Comparison of ENCODE assay signal across 17 cellular contexts in genomic region chr3:49362579-49362978, GRCh38. TPM values are rescaled to one million over a fixed set of nuclear protein-coding genes. Genes with fewer than 3 reads are reported as not detected.
DNase-seq lines count a peak whose midpoint lies in the region; ATAC-seq and TF ChIP-seq lines count a peak whose summit lies in the region.
"Had no signal": no experiment of that assay in that cellular context is flagged by ENCODE, and none has a peak within 500 bp of the region (broad histone marks: within the 10 kb centered on the region; RNA-seq: fewer than 3 reads in every experiment).

No MANE protein-coding gene starts in this region.

- H3K9me1 ChIP-seq in IMR-90 (ENCODE audit: insufficient read depth, low read length): 0 out of 2 replicates have a peak, but pooled peaks cover 7% of the 10 kb centered on the region

- no peak for TF ChIP-seq RAD21 in IMR-90 (IDR thresholded peaks at IDR 0.05; ENCODE audit: low read length)

- H4K8ac ChIP-seq in IMR-90 (ENCODE audit: low read depth in 2 of 2, low read length in 2 of 2): peak overlapping the region in 1 of 2 experiments; percentile 83; a peak in 3 of 4 replicates

- H3K4me2 ChIP-seq in IMR-90 (ENCODE audit: low read depth, low read length): peak overlapping the region; percentile 54
- H3K4me2 ChIP-seq: GM23338, PC-9 had no signal

- peak overlapping the region; percentile 22; the same call in 1 of the 2 replicates for H3K9ac ChIP-seq in IMR-90 (ENCODE audit: low read depth, low read length)

- H2AFZ ChIP-seq in IMR-90 (replicated peaks; ENCODE audit: low read length, poor library complexity): no peak overlapping the region
- H2AFZ ChIP-seq: GM23338, PC-9 had no signal

- peak overlapping the region; percentile 86; the same call in 1 of the 2 replicates for H2AK5ac ChIP-seq in IMR-90 (ENCODE audit: low read depth, low read length)

- H4K91ac ChIP-seq in IMR-90 (ENCODE audit: insufficient read depth, low read depth, low read length): peak overlapping the region; percentile 78

- no peaks in the 10 kb centered on the region for H3K9me3 Mint-ChIP-seq in CD8-positive, alpha-beta T cell
- H3K9me3 Mint-ChIP-seq in nephron progenitor cell: no peaks in the 10 kb centered on the region
- H3K9me3 Mint-ChIP-seq: GM23338, nephron had no signal

- H3K4me3 ChIP-seq in CD8-positive, alpha-beta T cell (ENCODE audit: low read depth, low read length): no peak overlapping the region
- H3K4me3 ChIP-seq in IMR-90 (ENCODE audit: insufficient read depth, low read depth, low read length): no peak overlapping the region
- H3K4me3 ChIP-seq in astrocyte of the spinal cord (ENCODE audit: low read depth, low read length): no peak overlapping the region
- H3K4me3 ChIP-seq: GM23338, PC-9, stomach had no signal

- no peak overlapping the region for H3K4me3 Mint-ChIP-seq in CD8-positive, alpha-beta T cell
- no peak overlapping the region for H3K4me3 Mint-ChIP-seq in nephron progenitor cell
- H3K4me3 Mint-ChIP-seq: GM23338, nephron had no signal

- no peak for ATAC-seq in CD8-positive, alpha-beta T cell
- peak; percentile 19 for ATAC-seq in IMR-90 (ENCODE audit: low read depth)
- ATAC-seq in stimulated activated naive CD8-positive, alpha-beta T cell treated with anti-CD3 and anti-CD28 coated beads, Interleukin-15, Interleukin-2, amounts not matched to agents 100 U/mL and 50 U/mL, for 24 hours: no peak
- ATAC-seq: GM23338 had no signal

- peak overlapping the region; percentile 82 for H2BK120ac ChIP-seq in IMR-90 (ENCODE audit: low read depth, low read length)

- POLR2A ChIA-PET in CD8-positive, alpha-beta T cell (lab: Charles Lee): interaction anchor here (0.9 to 1.7 kb wide), 2 partner anchors 12 to 96 kb away, joined by 3 read pairs; no protein-coding TSS in a partner anchor
- POLR2A ChIA-PET in IMR-90 (lab: Charles Lee; ENCODE audit: unreplicated experiment): no interaction called here

- H3K4me1 ChIP-seq in CD8-positive, alpha-beta T cell (ENCODE audit: insufficient read depth, low read length): peaks cover 14% of the 10 kb centered on the region
- peaks cover 24% of the 10 kb centered on the region for H3K4me1 ChIP-seq in IMR-90 (ENCODE audit: control insufficient read depth, insufficient read depth, low read length)

- H3K36me3 Mint-ChIP-seq in CD8-positive, alpha-beta T cell: peaks cover 72% of the 10 kb centered on the region
- H3K36me3 Mint-ChIP-seq in nephron progenitor cell (ENCODE audit: low read depth): peaks cover 59% of the 10 kb centered on the region

- no TSS peak for BruUV-seq in IMR-90 (replicated peaks; lab: Mats Ljungman, UMichigan)

- peak overlapping the region; percentile 86 for H2AK9ac ChIP-seq in IMR-90 (replicated peaks; ENCODE audit: low read depth, low read length, poor library complexity)

- H4K5ac ChIP-seq in IMR-90 (ENCODE audit: low read depth, low read length): peak overlapping the region; percentile 86

- peak overlapping the region; percentile 87 for H3K14ac ChIP-seq in IMR-90 (replicated peaks; ENCODE audit: low read depth, low read length)

- no peak overlapping the region for H3K27ac ChIP-seq in CD8-positive, alpha-beta T cell (ENCODE audit: low read depth, low read length)
- H3K27ac ChIP-seq in IMR-90 (ENCODE audit: insufficient read depth, low read length): peak overlapping the region; percentile 90
- H3K27ac ChIP-seq: PC-9, stomach had no signal

- peak overlapping the region; percentile 91 for H3K23ac ChIP-seq in IMR-90 (ENCODE audit: low read depth, low read length)

- peaks cover 27% of the 10 kb centered on the region for H4K20me1 ChIP-seq in IMR-90 (ENCODE audit: insufficient read depth, low read length)

- in situ Hi-C loops in IMR-90 (cut with MboI; ENCODE audit: low sequenced_read_pairs) (no loop called here), astrocyte of the spinal cord (cut with HindIII; ENCODE audit: low sequenced_read_pairs) (no loop called here)

- 0 out of 2 replicates have a peak overlapping the region, but pooled peaks have one; percentile 17 for H2BK20ac ChIP-seq in IMR-90 (ENCODE audit: low read depth, low read length)

- CTCF ChIA-PET in CD8-positive, alpha-beta T cell (lab: Charles Lee): no interaction called here
- CTCF ChIA-PET in IMR-90 (lab: Yijun Ruan, JAX): no interaction called here

- intact Hi-C loops in CD8-positive, alpha-beta T cell (cut with DNase I, micrococcal nuclease): no loop called here
- intact Hi-C loops in IMR-90 (cut with micrococcal nuclease): loop anchor here (2.0 kb wide), 1 partner anchor 48 kb away; the partner anchor contains the start of gene RHOA

- H3K4me1 Mint-ChIP-seq in CD8-positive, alpha-beta T cell (ENCODE audit: low read depth): peaks cover 21% of the 10 kb centered on the region
- H3K4me1 Mint-ChIP-seq in nephron progenitor cell: peaks cover 19% of the 10 kb centered on the region

- H2BK5ac ChIP-seq in IMR-90 (ENCODE audit: low read depth, low read length, poor library complexity, severe bottlenecking): peak overlapping the region; percentile 82

- no peaks in the 10 kb centered on the region for H3K9me3 ChIP-seq in CD8-positive, alpha-beta T cell (ENCODE audit: low read length)
- H3K9me3 ChIP-seq in IMR-90 (ENCODE audit: control insufficient read depth, insufficient read depth, low read length): no peaks in the 10 kb centered on the region
- H3K9me3 ChIP-seq: Caco-2, stomach had no signal

- H3K27me3 ChIP-seq in CD8-positive, alpha-beta T cell (ENCODE audit: insufficient read depth, low read length): no peaks in the 10 kb centered on the region
- no peaks in the 10 kb centered on the region for H3K27me3 ChIP-seq in IMR-90 (ENCODE audit: control insufficient read depth, insufficient read depth, low read length)
- H3K27me3 ChIP-seq: stomach had no signal

- DNase-seq in CD8-positive, alpha-beta T cell: no peak
- DNase-seq in IMR-90 (peak; percentile 51), astrocyte of the spinal cord (ENCODE audit: low read depth, low spot score) (peak; percentile 35), nephron progenitor cell (no peak), amniotic stem cell (lab: John Stamatoyannopoulos, UW) (no peak), NCI-H1436 treated with DMSO at 0.1 percent for 48 hours (lab: John Stamatoyannopoulos, UW) (no peak)
- no peak for DNase-seq in stimulated activated naive CD8-positive, alpha-beta T cell treated with anti-CD3 and anti-CD28 coated beads, Interleukin-15, Interleukin-2, amounts not matched to agents 100 U/mL and 50 U/mL, for 24 hours
- DNase-seq: activated gamma-delta T cell, Caco-2, GF-D8, NCI-H1436, NCI-H524, PC-9, stomach, SW 1271 had no signal

- no peak for TF ChIP-seq POLR2A in IMR-90 (IDR thresholded peaks at IDR 0.05; ENCODE audit: low read depth, low read length)

- TF ChIP-seq CTCF in CD8-positive, alpha-beta T cell (IDR thresholded peaks at IDR 0.05): no peak
- no peak for TF ChIP-seq CTCF in IMR-90 (conservative IDR thresholded peaks at IDR 0.05; ENCODE audit: low read depth, low read length)
- TF ChIP-seq CTCF in astrocyte of the spinal cord (IDR thresholded peaks at IDR 0.05; ENCODE audit: low read depth, low read length): no peak
- no peak for TF ChIP-seq CTCF in nephron progenitor cell (IDR thresholded peaks at IDR 0.05)

- peaks cover 22 to 61% of the 10 kb centered on the region in 2 experiments for H3K79me1 ChIP-seq in IMR-90 (ENCODE audit: low read depth in 1 of 2, low read length in 2 of 2)

- peak overlapping the region; percentile 60 for H3K27ac Mint-ChIP-seq in CD8-positive, alpha-beta T cell
- peak overlapping the region; percentile 20 for H3K27ac Mint-ChIP-seq in nephron progenitor cell
- H3K27ac Mint-ChIP-seq: GM23338 had no signal

- H3K36me3 ChIP-seq in CD8-positive, alpha-beta T cell (ENCODE audit: insufficient read depth, low read length): peaks cover 23% of the 10 kb centered on the region
- peaks cover 45% of the 10 kb centered on the region for H3K36me3 ChIP-seq in IMR-90 (ENCODE audit: control insufficient read depth, insufficient read depth, low read length)

- peak overlapping the region; percentile 92 for H3K18ac ChIP-seq in IMR-90 (ENCODE audit: low read depth, low read length)

- no CpG with 5 or more reads among the region's 2 CpGs for WGBS in IMR-90 (ENCODE audit: extremely low coverage in 2 of 2, insufficient read length in 1 of 2), 2 experiments

- H2BK15ac ChIP-seq in IMR-90 (ENCODE audit: low read depth, low read length): no peak overlapping the region; the same call in 2 of the 3 replicates

- H3K56ac ChIP-seq in IMR-90 (ENCODE audit: extremely low read depth, insufficient read depth, low read length): peak overlapping the region; percentile 63; the same call in 1 of the 2 replicates

- H3K4ac ChIP-seq in IMR-90 (ENCODE audit: low read depth, low read length): peak overlapping the region; percentile 93

- H3K27me3 Mint-ChIP-seq in CD8-positive, alpha-beta T cell (ENCODE audit: low read depth): no peaks in the 10 kb centered on the region
- H3K27me3 Mint-ChIP-seq in nephron progenitor cell (ENCODE audit: low read depth, poor library complexity): peaks cover 3% of the 10 kb centered on the region

- dilution Hi-C loops in IMR-90 (cut with HindIII; ENCODE audit: low sequenced_read_pairs, unreplicated experiment): no loop called here

RNA-seq across cellular contexts. Expression of gene GPX1, which starts 4.4 kb away (rescaled TPM):
- total RNA-seq in CD8-positive, alpha-beta T cell: 10 to 100 TPM; 24.4 to 27.8 TPM
- 126 and 128 TPM in 2 replicates for total RNA-seq in IMR-90 (2012; rRNA removed)
- 680 and 1,004 TPM in 2 replicates for polyA plus RNA-seq in IMR-90 (2012; rRNA removed)
- polyA plus RNA-seq in IMR-90 (2012; cell fraction: cytosol; rRNA removed): 950 and 1,047 TPM in 2 replicates
- 169 and 330 TPM in 2 replicates for polyA plus RNA-seq in IMR-90 (2012; cell fraction: nucleus; rRNA removed; ENCODE audit: low replicate concordance)

RNA-seq across cellular contexts. Expression of gene USP4, which starts 22.7 kb away (rescaled TPM):
- 10 to 100 TPM; 78.0 to 92.4 TPM for total RNA-seq in CD8-positive, alpha-beta T cell
- total RNA-seq in IMR-90 (2012; rRNA removed): 28.6 and 29.9 TPM in 2 replicates
- polyA plus RNA-seq in IMR-90 (2012; rRNA removed): 36.1 and 42.3 TPM in 2 replicates
- polyA plus RNA-seq in IMR-90 (2012; cell fraction: cytosol; rRNA removed): 14.9 and 18.2 TPM in 2 replicates
- 35.6 and 104 TPM in 2 replicates for polyA plus RNA-seq in IMR-90 (2012; cell fraction: nucleus; rRNA removed; ENCODE audit: low replicate concordance)

RNA-seq across cellular contexts. Expression of gene RHOA, which starts 49.2 kb away (rescaled TPM):
- total RNA-seq in CD8-positive, alpha-beta T cell: 100 to 1,000 TPM; 271 to 294 TPM
- total RNA-seq in IMR-90 (2012; rRNA removed): 879 and 897 TPM in 2 replicates
- polyA plus RNA-seq in IMR-90 (2012; rRNA removed): 369 and 383 TPM in 2 replicates
- 692 and 1,180 TPM in 2 replicates for polyA plus RNA-seq in IMR-90 (2012; cell fraction: cytosol; rRNA removed)
- 208 and 242 TPM in 2 replicates for polyA plus RNA-seq in IMR-90 (2012; cell fraction: nucleus; rRNA removed; ENCODE audit: low replicate concordance)

RNA-seq across cellular contexts. Expression of gene TCTA, which starts 49.6 kb away (rescaled TPM):
- total RNA-seq in CD8-positive, alpha-beta T cell: 10 to 100 TPM; 19.8 to 21.1 TPM
- total RNA-seq in IMR-90 (2012; rRNA removed): 12.8 and 15.1 TPM in 2 replicates
- 43.2 and 46.6 TPM in 2 replicates for polyA plus RNA-seq in IMR-90 (2012; rRNA removed)
- polyA plus RNA-seq in IMR-90 (2012; cell fraction: cytosol; rRNA removed): 32.0 and 57.4 TPM in 2 replicates
- 14.9 and 15.1 TPM in 2 replicates for polyA plus RNA-seq in IMR-90 (2012; cell fraction: nucleus; rRNA removed; ENCODE audit: low replicate concordance)

RNA-seq across cellular contexts. Expression of gene AMT, which starts 59.7 kb away (rescaled TPM):
- total RNA-seq in CD8-positive, alpha-beta T cell: 1 to 10 TPM; 8.4 to 9.4 TPM
- total RNA-seq in IMR-90 (2012; rRNA removed): 0.28 and 0.36 TPM in 2 replicates
- polyA plus RNA-seq in IMR-90 (2012; rRNA removed): 5.0 and 5.5 TPM in 2 replicates
- 0.90 and 0.91 TPM in 2 replicates for polyA plus RNA-seq in IMR-90 (2012; cell fraction: cytosol; rRNA removed)
- polyA plus RNA-seq in IMR-90 (2012; cell fraction: nucleus; rRNA removed; ENCODE audit: low replicate concordance): 47.6 and 77.6 TPM in 2 replicates

Comparison
In these comparisons a context has a peak if more than half of its experiments do, and no peak if none do; other contexts are left out.
1. DNase-seq: peak in IMR-90 (single experiment) and astrocyte of the spinal cord (single experiment); none in CD8-positive, alpha-beta T cell (0 of 7), nephron progenitor cell (single experiment), amniotic stem cell (single experiment), NCI-H1436 treated with DMSO at 0.1 percent for 48 hours (single experiment) and stimulated activated naive CD8-positive, alpha-beta T cell treated with anti-CD3 and anti-CD28 coated beads, Interleukin-15, Interleukin-2, amounts not matched to agents 100 U/mL and 50 U/mL, for 24 hours (single experiment).